ENCODE assay signal across 8 cellular contexts in the genomic region with DNA sequence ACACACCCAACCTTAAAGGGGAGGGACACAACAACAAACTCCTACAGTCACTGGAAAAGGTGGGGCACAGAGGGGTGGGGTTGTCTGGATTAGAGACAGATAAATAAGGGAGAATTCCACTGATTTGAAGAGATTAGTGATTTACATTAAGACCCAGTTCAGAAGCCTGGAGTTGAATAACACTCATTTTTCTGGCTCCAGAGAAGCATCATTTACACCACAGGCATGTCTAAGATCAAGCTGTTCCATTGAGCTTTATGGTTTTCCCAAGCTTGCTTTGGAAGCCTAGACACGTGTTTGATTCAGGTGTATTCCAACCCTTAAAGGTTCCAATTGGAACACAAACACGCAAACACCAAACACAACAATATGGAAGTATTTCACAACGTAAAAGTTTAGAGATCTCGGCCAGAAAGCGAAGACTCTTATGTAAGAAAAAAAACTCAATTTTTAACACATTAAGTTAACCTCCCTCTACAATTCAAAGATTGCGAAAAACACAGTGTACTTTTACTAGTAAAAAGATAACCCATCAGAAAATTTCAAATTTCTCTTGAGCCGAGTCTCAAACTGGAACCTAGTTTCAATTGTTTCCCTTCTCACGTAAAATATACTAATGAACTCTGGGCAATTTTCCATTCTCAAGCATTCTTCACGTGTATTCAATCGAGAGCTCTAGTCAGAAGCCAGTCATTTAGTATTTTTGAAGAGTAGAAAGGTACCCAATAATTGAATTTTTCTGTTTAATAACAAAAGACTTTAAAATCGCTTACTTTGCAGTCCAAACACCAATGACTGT. TPM values are rescaled to one million over a fixed set of nuclear protein-coding genes. Genes with fewer than 3 reads are reported as not detected.
DNase-seq lines count a peak whose midpoint lies in the region; ATAC-seq and TF ChIP-seq lines count a peak whose summit lies in the region.

No MANE protein-coding gene starts in this region.

- H3K27ac ChIP-seq in foreskin keratinocyte, result peak overlapping the region; percentile 92
- peak overlapping the region in 7 of 8 donors; percentile 96 to 100 (median 100) for H3K27ac ChIP-seq in spleen

- no peaks in the 10 kb centered on the region for H3K27me3 Mint-ChIP-seq in T-helper 17 cell

- H3K4me3 Mint-ChIP-seq in T-helper 17 cell, result peak overlapping the region; percentile 96

- peaks cover 0 to 8% (median 4%) of the 10 kb centered on the region in 6 donors for H3K36me3 ChIP-seq in spleen

- peaks cover 59% of the 10 kb centered on the region for H3K4me1 Mint-ChIP-seq in T-helper 17 cell

- peaks cover 40% of the 10 kb centered on the region for H3K4me1 ChIP-seq in foreskin keratinocyte
- peaks cover 39 to 65% (median 60%) of the 10 kb centered on the region in 6 donors for H3K4me1 ChIP-seq in spleen

- no peak for TF ChIP-seq CTCF in foreskin keratinocyte (conservative IDR thresholded peaks at IDR 0.05)
- no peak for TF ChIP-seq CTCF in spleen (IDR thresholded peaks at IDR 0.05 in 8 of 11, conservative IDR thresholded peaks at IDR 0.05 in 3 of 11)

- H3K27ac Mint-ChIP-seq in T-helper 17 cell, result peak overlapping the region; percentile 98

- 1 to 2% (median 1%) methylated on average over 11 of the region's 11 CpGs for WGBS in spleen, 5 donors

- intact Hi-C loops in spleen (cut with DNase I; ENCODE audit: low total_unique reads), result loop anchor here (10.0 kb wide), 1 partner anchor 849 kb away; a partner anchor contains a TSS

- peaks cover 10% of the 10 kb centered on the region for H3K36me3 Mint-ChIP-seq in T-helper 17 cell (ENCODE audit: low read depth)

- DNase-seq in NCI-H2107 treated with DMSO at 0.1 percent for 48 hours (lab: John Stamatoyannopoulos, UW; ENCODE audit: unreplicated experiment) (peak; percentile 46), NCI-H2107 (lab: John Stamatoyannopoulos, UW) (no peak), T-helper 17 cell (no peak), foreskin keratinocyte (no peak), spleen (no peak), NCI-H1417 treated with DMSO at 0.1 percent for 48 hours (lab: John Stamatoyannopoulos, UW) (no peak)

- H3K4me3 ChIP-seq in spleen, result peak overlapping the region; percentile 61 to 84 (median 68)

- no peak for TF ChIP-seq POLR2A in spleen (IDR thresholded peaks at IDR 0.05)

- H3K9me3 ChIP-seq in T-helper 17 cell (ENCODE audit: control insufficient read depth, low read length, poor library complexity, severe bottlenecking) (no peaks in the 10 kb centered on the region), spleen (no peaks in the 10 kb centered on the region)

- ATAC-seq in T-helper 17 cell, result no peak
- no peak for ATAC-seq in foreskin keratinocyte
- ATAC-seq in GM18520 (IDR thresholded peaks at IDR 0.05; ENCODE audit: unreplicated experiment), result no peak
- no peak for ATAC-seq in GM19023 (IDR thresholded peaks at IDR 0.05; ENCODE audit: unreplicated experiment)

- H3K27me3 ChIP-seq in foreskin keratinocyte (no peaks in the 10 kb centered on the region), spleen (replicated peaks in 1 of 7) (no peaks in the 10 kb centered on the region)

RNA-seq across cellular contexts. Expression of a gene that starts 2.1 kb away (rescaled TPM):
- total RNA-seq in T-helper 17 cell, result 100 to 1,000 TPM; 542 to 637 TPM
- total RNA-seq in foreskin keratinocyte, result 151 and 167 TPM in 2 replicates
- 137 and 160 TPM in 2 replicates for polyA plus RNA-seq in foreskin keratinocyte
- 100 to 1,000 TPM; 136 to 235 (median 147) TPM for total RNA-seq in spleen
- polyA plus RNA-seq in spleen, result 100 to 1,000 TPM; 101 to 113 (median 110) TPM
